1 cellular context compared by ENCODE assay signal in genomic region chr1:161176468-161177111, GRCh38.
A peak's percentile ranks its signal among the peaks of the same experiment; 100 is the strongest.
TF ChIP-seq lines count a peak whose summit lies in the region.

No MANE protein-coding gene starts in this region.

TF ChIP-seq in K562, 482 proteins besides CTCF, POLR2A, EP300 and RAD21:
- TF ChIP-seq E2F5 (CRISPR knock-in tag; IDR thresholded peaks at IDR 0.05): no peak
- peak; percentile 18; the same call in 1 of the 2 replicates for TF ChIP-seq STAG1 (CRISPR knock-in tag; IDR thresholded peaks at IDR 0.05; ENCODE audit: borderline replicate concordance)
- no peak for TF ChIP-seq HMG20A (CRISPR knock-in tag; conservative IDR thresholded peaks at IDR 0.05)
- TF ChIP-seq HMBOX1 (IDR thresholded peaks at IDR 0.05): peak; percentile 45
- no peak for TF ChIP-seq PREB (CRISPR knock-in tag; IDR thresholded peaks at IDR 0.05)
- TF ChIP-seq TAF9B (IDR thresholded peaks at IDR 0.05; ENCODE audit: partially characterized antibody): no peak
- TF ChIP-seq MCM3 (IDR thresholded peaks at IDR 0.05): no peak
- no peak for TF ChIP-seq TEAD1 (CRISPR knock-in tag; IDR thresholded peaks at IDR 0.05)
- no peak for TF ChIP-seq EP400 (IDR thresholded peaks at IDR 0.05)
- TF ChIP-seq BHLHE40 (IDR thresholded peaks at IDR 0.05; ENCODE audit: low read length): peak; percentile 10; the same call in 1 of the 2 replicates
- no peak for TF ChIP-seq U2AF2 (optimal IDR thresholded peaks at IDR 0.05; ENCODE audit: low read depth, low read length)
- TF ChIP-seq ZNF609 (CRISPR knock-in tag; IDR thresholded peaks at IDR 0.05; ENCODE audit: borderline replicate concordance): no peak
- no peak for TF ChIP-seq NEUROD1 (IDR thresholded peaks at IDR 0.05; ENCODE audit: borderline replicate concordance, low read depth, low read length, partially characterized antibody)
- no peak for TF ChIP-seq CREB3 (tag; conservative IDR thresholded peaks at IDR 0.05; ENCODE audit: low read depth)
